ENCODE assay signal across 8 cellular contexts in genomic region chr18:37564796-37565137, GRCh38. TPM values are rescaled to one million over a fixed set of nuclear protein-coding genes. Genes with fewer than 3 reads are reported as not detected.
DNase-seq lines count a peak whose midpoint lies in the region; ATAC-seq and TF ChIP-seq lines count a peak whose summit lies in the region.

No MANE protein-coding gene starts in this region.

- no peaks in the 10 kb centered on the region for H3K36me3 ChIP-seq in effector memory CD4-positive, alpha-beta T cell (ENCODE audit: control insufficient read depth, insufficient read depth, low read length)

- peak overlapping the region; percentile 95 for H3K27ac Mint-ChIP-seq in glutamatergic neuron (ENCODE audit: unreplicated experiment)

- H3K9me3 ChIP-seq in effector memory CD4-positive, alpha-beta T cell (ENCODE audit: control insufficient read depth, low read length): no peaks in the 10 kb centered on the region

- peaks cover 21% of the 10 kb centered on the region for H3K4me1 Mint-ChIP-seq in glutamatergic neuron (ENCODE audit: low read depth, unreplicated experiment)

- peaks cover 23% of the 10 kb centered on the region for H3K9me3 Mint-ChIP-seq in glutamatergic neuron (ENCODE audit: unreplicated experiment)

- peak; percentile 43 for DNase-seq in GM13976 (ENCODE audit: low spot score)
- DNase-seq in glutamatergic neuron: no peak
- DNase-seq in posterior vena cava (ENCODE audit: low spot score): peak; percentile 88
- DNase-seq in cerebellum (ENCODE audit: low spot score): no peak
- DNase-seq in effector memory CD4-positive, alpha-beta T cell: no peak

- H3K27me3 ChIP-seq in effector memory CD4-positive, alpha-beta T cell (replicated peaks; ENCODE audit: control insufficient read depth, insufficient read depth, low read length, poor library complexity, severe bottlenecking): peaks cover 31% of the 10 kb centered on the region

- H3K27ac ChIP-seq in VCaP: peak overlapping the region; percentile 86
- no peak overlapping the region for H3K27ac ChIP-seq in effector memory CD4-positive, alpha-beta T cell (ENCODE audit: insufficient read depth, low read length, poor library complexity, severe bottlenecking)

- TF ChIP-seq CTCF in GM13976 (IDR thresholded peaks at IDR 0.05; ENCODE audit: borderline replicate concordance, control extremely low read depth, extremely low read depth, insufficient read depth, missing control alignments): no peak
- TF ChIP-seq CTCF in VCaP (conservative IDR thresholded peaks at IDR 0.05): no peak
- no peak for TF ChIP-seq CTCF in glutamatergic neuron (IDR thresholded peaks at IDR 0.05; ENCODE audit: partially characterized antibody, unreplicated experiment)

- no peak overlapping the region for H3K4me3 ChIP-seq in effector memory CD4-positive, alpha-beta T cell (ENCODE audit: insufficient read depth, low read depth, low read length, poor library complexity, severe bottlenecking)

- H3K4me3 Mint-ChIP-seq in glutamatergic neuron (ENCODE audit: unreplicated experiment): peak overlapping the region; percentile 100

- peaks cover 36% of the 10 kb centered on the region for H3K27me3 Mint-ChIP-seq in glutamatergic neuron (ENCODE audit: unreplicated experiment)

- intact Hi-C loops in posterior vena cava (cut with DNase I): no loop called here

- in situ Hi-C loops in GM13976 (cut with MboI; ENCODE audit: low sequenced_read_pairs, unreplicated experiment): no loop called here

- H3K36me3 Mint-ChIP-seq in glutamatergic neuron (ENCODE audit: unreplicated experiment): no peaks in the 10 kb centered on the region

- ATAC-seq in GM21423 (IDR thresholded peaks at IDR 0.05; ENCODE audit: unreplicated experiment) (no peak), GM18873 (IDR thresholded peaks at IDR 0.05; ENCODE audit: low FRiP score, unreplicated experiment) (no peak)

- peaks cover 10% of the 10 kb centered on the region for H3K4me1 ChIP-seq in effector memory CD4-positive, alpha-beta T cell (ENCODE audit: control insufficient read depth, insufficient read depth, low read length, poor library complexity, severe bottlenecking)

RNA-seq across cellular contexts. Expression of gene CELF4, which starts 0.8 kb away (rescaled TPM):
- 38.4 TPM for total RNA-seq in glutamatergic neuron (ENCODE audit: unreplicated experiment)
- not detected for total RNA-seq in posterior vena cava
- 62.9 TPM for total RNA-seq in cerebellum

Comparison
In these comparisons a context has a peak if more than half of its experiments do, and no peak if none do; other contexts are left out.
1. DNase-seq: peak in GM13976 (single experiment) and posterior vena cava (single experiment); none in glutamatergic neuron (single experiment), cerebellum (single experiment) and effector memory CD4-positive, alpha-beta T cell (0 of 3).
2. RNA of gene CELF4, which starts 0.8 kb away (total RNA-seq): 62.9 TPM in cerebellum (single experiment) and 38.4 TPM in glutamatergic neuron (single experiment); not detected in posterior vena cava; every median in the first group is over 10 times any median in the second.